ENCODE assay signal across 9 cellular contexts in genomic region chr17:56319531-56319930, GRCh38.
DNase-seq lines count a peak whose midpoint lies in the region; ATAC-seq and TF ChIP-seq lines count a peak whose summit lies in the region.
"Had no signal": no experiment of that assay in that cellular context is flagged by ENCODE, and none has a peak within 500 bp of the region (broad histone marks: within the 10 kb centered on the region; RNA-seq: fewer than 3 reads in every experiment).

No MANE protein-coding gene starts in this region.

- TF ChIP-seq CTCF in GM10248 (IDR thresholded peaks at IDR 0.05; ENCODE audit: control extremely low read depth, extremely low read depth, low read depth, missing control alignments) (peak; percentile 45), brain microvascular endothelial cell (IDR thresholded peaks at IDR 0.05; ENCODE audit: low read depth, low read length, missing control alignments) (peak; percentile 52), liver (IDR thresholded peaks at IDR 0.05; ENCODE audit: low read depth, low read length, missing input control) (peak; percentile 51)

- ATAC-seq in HG02981 (IDR thresholded peaks at IDR 0.05; ENCODE audit: unreplicated experiment), result peak; percentile 65
- ATAC-seq in HG03571 (IDR thresholded peaks at IDR 0.05; ENCODE audit: unreplicated experiment), result no peak

- TF ChIP-seq RAD21 in liver (IDR thresholded peaks at IDR 0.05), result peak; percentile 85 to 88

- no peaks in the 10 kb centered on the region for H3K27me3 ChIP-seq in brain microvascular endothelial cell (replicated peaks)
- peaks cover 0 to 4% (median 0%) of the 10 kb centered on the region in 4 donors for H3K27me3 ChIP-seq in liver (ENCODE audit: control insufficient read depth in 4 of 4, insufficient read depth in 4 of 4, low read length in 3 of 4)

- no peaks in the 10 kb centered on the region for H3K36me3 ChIP-seq in brain microvascular endothelial cell (replicated peaks)
- no peaks in the 10 kb centered on the region for H3K36me3 ChIP-seq in liver (ENCODE audit: control insufficient read depth in 4 of 4, insufficient read depth in 3 of 4, low read depth in 1 of 4, low read length in 3 of 4)

- no peak overlapping the region for H3K27ac ChIP-seq in brain microvascular endothelial cell
- no peak overlapping the region for H3K27ac ChIP-seq in liver (ENCODE audit: low read depth in 1 of 2, low read length in 2 of 2)

- POLR2A ChIA-PET in GM10248 (lab: Yijun Ruan, JAX), result no interaction called here

- no peaks in the 10 kb centered on the region for H3K9me3 ChIP-seq in liver (ENCODE audit: control insufficient read depth in 4 of 4, low read length in 3 of 4)

- peak; percentile 21 for DNase-seq in GM10248 (ENCODE audit: extremely low spot score)
- peak; percentile 91 for DNase-seq in NCI-H510A treated with DMSO at 0.1 percent for 48 hours (lab: John Stamatoyannopoulos, UW)
- no peak for DNase-seq in brain microvascular endothelial cell
- DNase-seq in ureter (ENCODE audit: low spot score), result no peak
- no peak for DNase-seq in activated effector memory CD4-positive, alpha-beta T cell treated with anti-CD3 and anti-CD28 coated beads, Interleukin-2, amount 50 U/mL, for 16 hours
- DNase-seq: activated B cell treated with CpG ODN at 0.5 μM for 24 hours had no signal

- in situ Hi-C loops in brain microvascular endothelial cell (cut with HindIII; ENCODE audit: low pct_ligation_motif_present, low sequenced_read_pairs), result no loop called here

- no peaks in the 10 kb centered on the region for H3K4me1 ChIP-seq in liver (ENCODE audit: control insufficient read depth in 4 of 4, insufficient read depth in 4 of 4, low read length in 3 of 4)

- no peak overlapping the region for H3K4me3 ChIP-seq in brain microvascular endothelial cell (ENCODE audit: low read depth, low read length)
- no peak overlapping the region for H3K4me3 ChIP-seq in liver (ENCODE audit: low read depth in 1 of 3, low read length in 3 of 3)

- H3K9ac ChIP-seq in liver (ENCODE audit: low read depth in 1 of 2, low read length in 2 of 2), result no peak overlapping the region

- CTCF ChIA-PET in GM10248 (lab: Yijun Ruan, JAX), result interaction anchor here (0.8 to 1.4 kb wide), 5 partner anchors 12 to 446 kb away, joined by 3 to 4 read pairs (median 4); no protein-coding TSS in a partner anchor

- 38% methylated on average over 3 of the region's 3 CpGs for WGBS in liver

TF ChIP-seq in liver, 16 proteins besides CTCF, POLR2A, EP300 and RAD21:
- no peak for TF ChIP-seq RXRA (IDR thresholded peaks at IDR 0.05)
- TF ChIP-seq FOXA2 (IDR thresholded peaks at IDR 0.05), result no peak
- no peak for TF ChIP-seq SP1 (IDR thresholded peaks at IDR 0.05)
- TF ChIP-seq, protein P1, sequence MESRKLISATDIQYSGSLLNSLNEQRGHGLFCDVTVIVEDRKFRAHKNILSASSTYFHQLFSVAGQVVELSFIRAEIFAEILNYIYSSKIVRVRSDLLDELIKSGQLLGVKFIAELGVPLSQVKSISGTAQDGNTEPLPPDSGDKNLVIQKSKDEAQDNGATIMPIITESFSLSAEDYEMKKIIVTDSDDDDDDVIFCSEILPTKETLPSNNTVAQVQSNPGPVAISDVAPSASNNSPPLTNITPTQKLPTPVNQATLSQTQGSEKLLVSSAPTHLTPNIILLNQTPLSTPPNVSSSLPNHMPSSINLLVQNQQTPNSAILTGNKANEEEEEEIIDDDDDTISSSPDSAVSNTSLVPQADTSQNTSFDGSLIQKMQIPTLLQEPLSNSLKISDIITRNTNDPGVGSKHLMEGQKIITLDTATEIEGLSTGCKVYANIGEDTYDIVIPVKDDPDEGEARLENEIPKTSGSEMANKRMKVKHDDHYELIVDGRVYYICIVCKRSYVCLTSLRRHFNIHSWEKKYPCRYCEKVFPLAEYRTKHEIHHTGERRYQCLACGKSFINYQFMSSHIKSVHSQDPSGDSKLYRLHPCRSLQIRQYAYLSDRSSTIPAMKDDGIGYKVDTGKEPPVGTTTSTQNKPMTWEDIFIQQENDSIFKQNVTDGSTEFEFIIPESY (IDR thresholded peaks at IDR 0.05), result no peak
- no peak for TF ChIP-seq HNF4G (IDR thresholded peaks at IDR 0.05)
TF ChIP-seq in liver: peak in this region for 0.

Comparison
In these comparisons a context has a peak if more than half of its experiments do, and no peak if none do; other contexts are left out.
1. DNase-seq: peak in GM10248 (single experiment) and NCI-H510A treated with DMSO at 0.1 percent for 48 hours (single experiment); none in brain microvascular endothelial cell (single experiment), ureter (single experiment) and activated effector memory CD4-positive, alpha-beta T cell treated with anti-CD3 and anti-CD28 coated beads, Interleukin-2, amount 50 U/mL, for 16 hours (single experiment).
2. Peak in every context shown above with its lines, with median percentiles within 50 percentile points of each other: CTCF ChIP-seq.